Comparison of ENCODE assay signal across 8 cellular contexts in the genomic region with DNA sequence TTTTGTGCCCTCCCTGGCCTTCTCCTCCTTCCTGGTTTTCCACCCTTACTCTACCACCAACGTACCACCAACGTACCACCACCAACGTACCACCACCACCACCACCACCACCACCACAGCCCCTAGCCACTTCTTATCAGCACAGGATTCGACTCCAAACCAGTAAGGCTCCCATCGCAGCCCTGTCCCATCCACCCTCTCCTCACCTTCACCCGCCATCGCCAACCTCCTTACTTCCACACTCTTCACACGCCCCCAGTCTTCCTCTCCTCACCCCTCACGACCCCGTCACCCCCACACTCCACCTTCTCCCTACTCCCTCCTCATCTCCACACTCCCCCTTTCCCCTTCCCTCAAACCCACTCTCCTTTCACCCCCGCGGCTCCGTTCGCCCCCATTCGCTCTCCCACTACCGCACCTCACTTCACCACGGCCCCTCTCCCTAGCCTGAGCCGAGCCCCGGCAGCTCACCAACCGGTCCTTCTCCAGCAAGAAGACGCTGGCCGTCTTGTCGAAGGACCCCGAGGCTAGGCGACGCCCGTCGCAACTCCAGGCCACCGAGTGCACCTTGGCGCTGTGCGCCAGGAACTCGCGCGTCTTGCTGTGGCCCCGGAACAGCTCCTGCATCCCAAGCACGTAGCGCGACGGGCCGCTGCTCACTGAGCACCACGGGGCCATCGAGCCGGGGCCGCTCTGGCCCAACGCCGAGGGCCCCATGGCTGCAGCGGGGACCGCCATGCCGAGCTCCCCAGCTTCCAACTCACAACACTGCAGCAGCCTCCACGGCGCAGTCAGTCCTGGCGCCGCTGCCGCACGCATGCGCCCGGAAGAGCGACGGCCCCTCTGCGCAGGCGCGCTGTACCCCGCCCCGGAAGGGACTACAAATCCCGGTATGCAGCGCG. TPM values are rescaled to one million over a fixed set of nuclear protein-coding genes. Genes with fewer than 3 reads are reported as not detected.
DNase-seq lines count a peak whose midpoint lies in the region; ATAC-seq, FAIRE-seq and TF ChIP-seq lines count a peak whose summit lies in the region.
"Not testable (repeated sequence)": the region's sequence is repeated elsewhere in the genome, so short reads cannot be mapped to it uniquely, and the experiment has no call there.

A gene with protein sequence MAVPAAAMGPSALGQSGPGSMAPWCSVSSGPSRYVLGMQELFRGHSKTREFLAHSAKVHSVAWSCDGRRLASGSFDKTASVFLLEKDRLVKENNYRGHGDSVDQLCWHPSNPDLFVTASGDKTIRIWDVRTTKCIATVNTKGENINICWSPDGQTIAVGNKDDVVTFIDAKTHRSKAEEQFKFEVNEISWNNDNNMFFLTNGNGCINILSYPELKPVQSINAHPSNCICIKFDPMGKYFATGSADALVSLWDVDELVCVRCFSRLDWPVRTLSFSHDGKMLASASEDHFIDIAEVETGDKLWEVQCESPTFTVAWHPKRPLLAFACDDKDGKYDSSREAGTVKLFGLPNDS (minus strand): TSS at position 845 of the 902 bp plus-strand sequence. CDS start 107 bp downstream, at position 738.

- H3K4me2 ChIP-seq in A549 = peak within 1 kb of the TSS; percentile 67; the same call in 2 of the 3 replicates

- H3K4me1 Mint-ChIP-seq in activated T-cell treated with anti-CD3 and anti-CD28 coated beads, Interleukin-2, amount 50 U/mL, for 72 hours (ENCODE audit: low read depth) = not testable (repeated sequence)

- not testable (repeated sequence) for TF ChIP-seq RAD21 in A549 (conservative IDR thresholded peaks at IDR 0.05 in 1 of 2, IDR thresholded peaks at IDR 0.05 in 1 of 2)

- not testable (repeated sequence) for FAIRE-seq in A549 (lab: Jason Lieb, UNC)

- H3K27me3 ChIP-seq in Peyer's patch = not testable (repeated sequence)

- DNase-seq in A549 (ENCODE audit: low read depth in 1 of 2, low spot score in 1 of 2) (peak in 1 of 2 experiments; percentile 85), Peyer's patch (peak; percentile 44 to 79 (median 64)), epithelial cell of esophagus (ENCODE audit: low read depth) (peak; percentile 81), medulla oblongata (ENCODE audit: extremely low spot score) (peak; percentile 65)
- DNase-seq in activated T-cell treated with anti-CD3 and anti-CD28 coated beads, Interleukin-2, amount 50 U/mL, for 72 hours = peak; percentile 76 to 83
- peak; percentile 43 to 48 for DNase-seq in stimulated activated CD4-positive, alpha-beta T cell treated with anti-CD3 and anti-CD28 coated beads, Interleukin-1b, Interleukin-23, amount 100 ng/mL, for 1 hour (ENCODE audit: low read depth in 2 of 2)

- H3K27ac ChIP-seq in A549 = peak within 1 kb of the TSS; percentile 79 to 93
- peak within 1 kb of the TSS in 1 of 4 donors; percentile 69 for H3K27ac ChIP-seq in Peyer's patch

- not testable (repeated sequence) for H3K27me3 Mint-ChIP-seq in activated T-cell treated with anti-CD3 and anti-CD28 coated beads, Interleukin-2, amount 50 U/mL, for 72 hours (ENCODE audit: low read depth)

- CTCF ChIA-PET in A549 (lab: Yijun Ruan, JAX) = not testable (repeated sequence)

- H3K4me3 ChIP-seq in A549 = peak within 1 kb of the TSS; percentile 63
- H3K4me3 ChIP-seq in Peyer's patch = peak within 1 kb of the TSS; percentile 59 to 74 (median 64)
- peak within 1 kb of the TSS; percentile 55 for H3K4me3 ChIP-seq in epithelial cell of esophagus (ENCODE audit: low read length)

- ATAC-seq in A549 (peak; percentile 100), GM19023 (IDR thresholded peaks at IDR 0.05; ENCODE audit: unreplicated experiment) (peak; percentile 98), HG03039 (IDR thresholded peaks at IDR 0.05; ENCODE audit: unreplicated experiment) (peak; percentile 98)
- ATAC-seq in activated T-cell treated with anti-CD3 and anti-CD28 coated beads, Interleukin-2, amount 50 U/mL, for 72 hours (replicated peaks in 1 of 2) = peak; percentile 98 to 99

- POLR2A ChIA-PET in A549 (lab: Yijun Ruan, JAX) = not testable (repeated sequence)

- WGBS in A549 (ENCODE audit: missing lambda C conversion rate) = 1% methylated on average over 30 of the region's 67 CpGs

- not testable (repeated sequence) for H3K4me1 ChIP-seq in A549, Peyer's patch

- H3K4me3 Mint-ChIP-seq in activated T-cell treated with anti-CD3 and anti-CD28 coated beads, Interleukin-2, amount 50 U/mL, for 72 hours = peak within 1 kb of the TSS; percentile 75 to 86

- TF ChIP-seq EP300 in A549 (IDR thresholded peaks at IDR 0.05) = not testable (repeated sequence)

- not testable (repeated sequence) for H3K9me3 ChIP-seq in A549, Peyer's patch

- H3K9me3 Mint-ChIP-seq in activated T-cell treated with anti-CD3 and anti-CD28 coated beads, Interleukin-2, amount 50 U/mL, for 72 hours = not testable (repeated sequence)

- TF ChIP-seq POLR2A in A549 (IDR thresholded peaks at IDR 0.05; ENCODE audit: low read length) = peak; percentile 55
- TF ChIP-seq POLR2A in Peyer's patch (IDR thresholded peaks at IDR 0.05) = not testable (repeated sequence)

- H3K27ac Mint-ChIP-seq in activated T-cell treated with anti-CD3 and anti-CD28 coated beads, Interleukin-2, amount 50 U/mL, for 72 hours = peak within 1 kb of the TSS; percentile 68

- H3K36me3 ChIP-seq in Peyer's patch = not testable (repeated sequence)

- not testable (repeated sequence) for TF ChIP-seq CTCF in A549 (IDR thresholded peaks at IDR 0.05); Peyer's patch (IDR thresholded peaks at IDR 0.05); epithelial cell of esophagus (IDR thresholded peaks at IDR 0.05; ENCODE audit: insufficient read depth, low read depth, low read length, missing control alignments)

- H3K36me3 Mint-ChIP-seq in activated T-cell treated with anti-CD3 and anti-CD28 coated beads, Interleukin-2, amount 50 U/mL, for 72 hours (ENCODE audit: insufficient read depth in 2 of 2) = not testable (repeated sequence)

TF ChIP-seq in A549, 52 proteins besides CTCF, POLR2A, EP300 and RAD21:
- TF ChIP-seq PHF8 (IDR thresholded peaks at IDR 0.05; ENCODE audit: borderline replicate concordance, low read depth) = peak; percentile 26; the same call in 1 of the 2 replicates
- TF ChIP-seq JUN (IDR thresholded peaks at IDR 0.05) = 0 out of 5 replicates have a peak, but pooled peaks of 1 of the 2 experiments have one; percentile 21
TF ChIP-seq in A549: peak in this region for 2; not testable (repeated sequence) for 50.

RNA-seq across cellular contexts. Expression of the gene that starts here (rescaled TPM):
- polyA plus RNA-seq in A549 (2011; rRNA removed) = 76.8 and 153 TPM in 2 replicates
- 95.5 and 105 TPM in 2 replicates for polyA plus RNA-seq in A549 (2012; cell fraction: cytosol; rRNA removed)
- polyA plus RNA-seq in A549 (2012; cell fraction: nucleus; rRNA removed) = 45.3 and 48.6 TPM in 2 replicates
- 53.7 to 59.1 TPM (median 56.8 TPM) in 3 replicates for polyA plus RNA-seq in A549 (2017; fragmentation: RNase III; extraction: RNeasy Plus Mini Kit Qiagen cat#74134 plus additional on column Dnase treatment)
- 52.1 and 61.8 TPM in 2 replicates for polyA minus RNA-seq in A549 (2011; rRNA and poly(A)+ RNA removed)
- 10 to 100 TPM; 16.4 to 60.2 (median 27.3) TPM for total RNA-seq in Peyer's patch
- total RNA-seq in activated T-cell treated with anti-CD3 and anti-CD28 coated beads, Interleukin-2, amount 50 U/mL, for 72 hours = 10 to 100 TPM; 47.8 to 67.8 TPM
